Comparison of ENCODE assay signal across 8 cellular contexts in genomic region chr20:3786126-3786484, GRCh38. TPM values are rescaled to one million over a fixed set of nuclear protein-coding genes. Genes with fewer than 3 reads are reported as not detected.
A peak's percentile ranks its signal among the peaks of the same experiment; 100 is the strongest.
DNase-seq lines count a peak whose midpoint lies in the region; ATAC-seq and TF ChIP-seq lines count a peak whose summit lies in the region.

No MANE protein-coding gene starts in this region.

- no peak for TF ChIP-seq EP300 in sigmoid colon (IDR thresholded peaks at IDR 0.05)

- TF ChIP-seq CTCF in adrenal gland (IDR thresholded peaks at IDR 0.05) (no peak), sigmoid colon (IDR thresholded peaks at IDR 0.05) (no peak)

- H3K9me3 ChIP-seq in adrenal gland (replicated peaks in 1 of 3), result no peaks in the 10 kb centered on the region
- no peaks in the 10 kb centered on the region for H3K9me3 ChIP-seq in sigmoid colon

- H3K4me1 ChIP-seq in adrenal gland (replicated peaks in 1 of 2) (peaks cover 18 to 44% of the 10 kb centered on the region in 2 donors), sigmoid colon (peaks cover 0 to 47% (median 38%) of the 10 kb centered on the region in 4 donors)

- H3K4me3 ChIP-seq in adrenal gland (peak overlapping the region in 3 of 4 donors; percentile 34 to 74 (median 36)), sigmoid colon (peak overlapping the region; percentile 65 to 73 (median 68))

- 1 to 2% methylated on average over 31 to 35 of the region's 35 CpGs; no CpG with 5 or more reads in 2 of the 4 donors for whole genome bisulfite sequencing in adrenal gland, 4 donors
- 2 to 4% methylated on average over 35 of the region's 35 CpGs for WGBS in sigmoid colon, 2 donors

- H3K36me3 ChIP-seq in adrenal gland (replicated peaks in 1 of 2) (no peaks in the 10 kb centered on the region), sigmoid colon (peaks cover 0 to 7% (median 0%) of the 10 kb centered on the region in 4 donors)

- intact Hi-C loops in Right ventricle myocardium inferior (cut with DNase I), result loop anchor here (1.0 kb wide), 2 partner anchors 34 to 61 kb away; partner anchors contain the start of gene AP5S1
- intact Hi-C loops in cardiac septum (cut with DNase I), result loop anchor here (10.0 kb wide), 2 partner anchors 229 to 289 kb away; partner anchors contain the start of gene RNF24
- intact Hi-C loops in adrenal gland (cut with DNase I), result loop anchor here in 1 of 2 donors (2.0 kb wide), 1 partner anchor 33 kb away; no protein-coding TSS in a partner anchor
- intact Hi-C loops in sigmoid colon (cut with DNase I), result loop anchor here (1.0 to 10.0 kb wide), 3 partner anchors 34 to 229 kb away; partner anchors contain the start of genes AP5S1 and RNF24

- peak overlapping the region; percentile 27 to 86 (median 80) for H3K27ac ChIP-seq in adrenal gland
- peak overlapping the region; percentile 84 to 92 (median 86) for H3K27ac ChIP-seq in sigmoid colon

- peak; percentile 84 for DNase-seq in Right ventricle myocardium inferior (ENCODE audit: missing footprints)
- no peak for DNase-seq in cardiac septum (ENCODE audit: low spot score)
- peak; percentile 29 for DNase-seq in NOMO-1 treated with DMSO at 0.1 percent for 48 hours (lab: John Stamatoyannopoulos, UW; ENCODE audit: unreplicated experiment)
- peak; percentile 59 to 83 (median 68) for DNase-seq in adrenal gland
- DNase-seq in hepatic stellate cell (ENCODE audit: low spot score), result peak; percentile 64
- DNase-seq in sigmoid colon, result no peak
- no peak for DNase-seq in medulla oblongata (ENCODE audit: extremely low spot score)

- TF ChIP-seq POLR2A in adrenal gland (IDR thresholded peaks at IDR 0.05), result peak in 1 of 2 donors; percentile 2
- TF ChIP-seq POLR2A in sigmoid colon (IDR thresholded peaks at IDR 0.05), result no peak

- H3K27me3 ChIP-seq in adrenal gland, result no peaks in the 10 kb centered on the region
- no peaks in the 10 kb centered on the region for H3K27me3 ChIP-seq in sigmoid colon

- no peak for ATAC-seq in Right ventricle myocardium inferior
- ATAC-seq in HG02870 (IDR thresholded peaks at IDR 0.05; ENCODE audit: unreplicated experiment), result peak; percentile 8

RNA-seq across cellular contexts. Expression of gene CENPB, which starts 0.4 kb away (rescaled TPM):
- total RNA-seq in Right ventricle myocardium inferior, result 68.2 TPM
- total RNA-seq in cardiac septum, result 79.8 TPM
- total RNA-seq in adrenal gland, result 100 to 1,000 TPM in 4 of 8 donors, 10 to 100 TPM in 4; 54.4 to 112 (median 102) TPM
- 10 to 100 TPM; 25.8 to 54.8 (median 41.8) TPM for polyA plus RNA-seq in adrenal gland
- total RNA-seq in sigmoid colon, result 10 to 100 TPM; 73.4 to 99.9 (median 84.3) TPM
- 10 to 100 TPM; 52.7 to 71.4 (median 58.9) TPM for polyA plus RNA-seq in sigmoid colon

RNA-seq across cellular contexts. Expression of gene SPEF1, which starts 4.9 kb away (rescaled TPM):
- total RNA-seq in Right ventricle myocardium inferior, result 0.14 TPM
- total RNA-seq in cardiac septum, result not detected
- 1 to 10 TPM in 1 of 8 donors, under 1 TPM in 6, not detected in 1; 0.14 to 1.4 (median 0.26) TPM for total RNA-seq in adrenal gland
- under 1 TPM in 2 of 3 donors, not detected in 1; 0.40 to 0.81 TPM for polyA plus RNA-seq in adrenal gland
- under 1 TPM in 1 of 4 donors, not detected in 3; 0.81 TPM for total RNA-seq in sigmoid colon
- under 1 TPM in 1 of 3 donors, not detected in 2; 0.12 TPM for polyA plus RNA-seq in sigmoid colon

RNA-seq across cellular contexts. Expression of gene CDC25B, which starts 10.0 kb away (rescaled TPM):
- total RNA-seq in Right ventricle myocardium inferior (10.1 TPM), cardiac septum (9.4 TPM), adrenal gland (10 to 100 TPM in 7 of 8 donors, 1 to 10 TPM in 1; 9.9 to 24.4 (median 14.7) TPM), sigmoid colon (10 to 100 TPM; 18.9 to 59.8 (median 26.9) TPM)
- polyA plus RNA-seq in adrenal gland (10 to 100 TPM in 2 of 3 donors, 1 to 10 TPM in 1; 5.5 to 61.7 (median 35.8) TPM), sigmoid colon (10 to 100 TPM; 12.5 to 65.8 (median 13.8) TPM)

RNA-seq across cellular contexts. Expression of gene ADISSP, which starts 18.6 kb away (rescaled TPM):
- 14.6 TPM for total RNA-seq in Right ventricle myocardium inferior
- total RNA-seq in cardiac septum, result 9.9 TPM
- 10 to 100 TPM; 17.6 to 31.5 (median 23.9) TPM for total RNA-seq in adrenal gland
- 10 to 100 TPM in 2 of 3 donors, 1 to 10 TPM in 1; 4.4 to 42.1 (median 24.4) TPM for polyA plus RNA-seq in adrenal gland
- 100 to 1,000 TPM in 1 of 4 donors, 10 to 100 TPM in 3; 53.2 to 116 (median 69.6) TPM for total RNA-seq in sigmoid colon
- polyA plus RNA-seq in sigmoid colon, result 10 to 100 TPM; 15.7 to 38.1 (median 18.0) TPM

RNA-seq across cellular contexts. Expression of gene AP5S1, which starts 34.2 kb away (rescaled TPM):
- total RNA-seq in Right ventricle myocardium inferior, result 9.8 TPM
- 12.5 TPM for total RNA-seq in cardiac septum
- total RNA-seq in adrenal gland, result 10 to 100 TPM; 21.2 to 50.3 (median 27.3) TPM
- 10 to 100 TPM in 2 of 3 donors, 1 to 10 TPM in 1; 9.6 to 10.5 (median 10.2) TPM for polyA plus RNA-seq in adrenal gland
- 10 to 100 TPM in 1 of 4 donors, 1 to 10 TPM in 3; 5.4 to 11.8 (median 7.3) TPM for total RNA-seq in sigmoid colon
- polyA plus RNA-seq in sigmoid colon, result 10 to 100 TPM; 10.8 to 14.5 (median 14.1) TPM

Comparison
In these comparisons a context has a peak if more than half of its experiments do, and no peak if none do; other contexts are left out.
1. DNase-seq: peak in Right ventricle myocardium inferior (single experiment), NOMO-1 treated with DMSO at 0.1 percent for 48 hours (single experiment), adrenal gland (7 of 7) and hepatic stellate cell (single experiment); none in cardiac septum (single experiment), sigmoid colon (single experiment) and medulla oblongata (single experiment).